18 cellular contexts compared by ENCODE assay signal in genomic region chr10:96846926-96847325, GRCh38. TPM values are rescaled to one million over a fixed set of nuclear protein-coding genes. Genes with fewer than 3 reads are reported as not detected.
DNase-seq lines count a peak whose midpoint lies in the region; ATAC-seq and TF ChIP-seq lines count a peak whose summit lies in the region.
"Had no signal": no experiment of that assay in that cellular context is flagged by ENCODE, and none has a peak within 500 bp of the region (broad histone marks: within the 10 kb centered on the region; RNA-seq: fewer than 3 reads in every experiment).

No MANE protein-coding gene starts in this region.

- H3K4ac ChIP-seq in H9 (ENCODE audit: low read depth, low read length) = no peak overlapping the region

- no peak overlapping the region for H3K14ac ChIP-seq in H9 (ENCODE audit: insufficient read depth, low read length)

- H3K4me1 ChIP-seq in H9 (ENCODE audit: insufficient read depth, low read length) (peaks cover 12% of the 10 kb centered on the region; the same call in 1 of the 2 replicates), esophagus squamous epithelium (peaks cover 0 to 84% (median 40%) of the 10 kb centered on the region in 3 donors), tibial artery (peaks cover 0 to 43% (median 17%) of the 10 kb centered on the region in 4 donors)
- H3K4me1 ChIP-seq: Peyer's patch had no signal

- ATAC-seq in GM21529 (IDR thresholded peaks at IDR 0.05; ENCODE audit: unreplicated experiment) = no peak
- ATAC-seq: HCT116, K562 had no signal

- H3K27ac Mint-ChIP-seq in H9 (peak overlapping the region; percentile 28 to 84 (median 59); a peak in 4 of 7 replicates), type B pancreatic cell (peak overlapping the region; percentile 34)

- peaks cover 43 to 44% of the 10 kb centered on the region in 2 experiments for H3K4me1 Mint-ChIP-seq in H9
- H3K4me1 Mint-ChIP-seq in type B pancreatic cell (ENCODE audit: unreplicated experiment) = peaks cover 25% of the 10 kb centered on the region

- H2AFZ ChIP-seq in H9 (ENCODE audit: low read length) = no peak overlapping the region

- peaks cover 2 to 10% (median 4%) of the 10 kb centered on the region in 3 experiments; a peak in 4 of 7 replicates for H3K36me3 Mint-ChIP-seq in H9 (ENCODE audit: insufficient read depth in 1 of 3, low read depth in 3 of 3)
- peaks cover 11% of the 10 kb centered on the region for H3K36me3 Mint-ChIP-seq in type B pancreatic cell

- H4K5ac ChIP-seq in H9 (ENCODE audit: insufficient read length, low read depth, low read length) = no peak overlapping the region

- H2BK12ac ChIP-seq in H9 (ENCODE audit: insufficient read length, low read depth, low read length) = no peak overlapping the region

- no peaks in the 10 kb centered on the region for H3K23me2 ChIP-seq in H9 (ENCODE audit: insufficient read length, low read depth, low read length, poor library complexity, severe bottlenecking)

- H2BK120ac ChIP-seq in H9 (ENCODE audit: low read depth, low read length, poor library complexity, severe bottlenecking) = no peak overlapping the region

- WGBS in H9 (ENCODE audit: extremely low coverage, insufficient read length, low lambda C conversion rate) = no CpG with 5 or more reads among the region's 5 CpGs
- 79 to 87% methylated on average over 5 of the region's 5 CpGs for WGBS in esophagus squamous epithelium, 2 donors

- H3K27ac ChIP-seq in H9 (ENCODE audit: insufficient read length, low read depth, low read length) (no peak overlapping the region), VCaP (peak overlapping the region; percentile 81), esophagus squamous epithelium (peak overlapping the region in 3 of 4 donors; percentile 34 to 72 (median 38)), tibial artery (no peak overlapping the region)
- H3K27ac ChIP-seq: Peyer's patch, SK-N-MC had no signal

- no peaks in the 10 kb centered on the region for H4K20me1 ChIP-seq in H9 (ENCODE audit: control insufficient read depth, insufficient read depth, insufficient read length)

- H3K27me3 Mint-ChIP-seq in H9 (ENCODE audit: low read depth) = no peaks in the 10 kb centered on the region
- no peaks in the 10 kb centered on the region for H3K27me3 Mint-ChIP-seq in type B pancreatic cell
- H3K27me3 Mint-ChIP-seq: CD8-positive, alpha-beta memory T cell had no signal

- TF ChIP-seq CTCF in H9 (conservative IDR thresholded peaks at IDR 0.05) (no peak), VCaP (conservative IDR thresholded peaks at IDR 0.05) (no peak), esophagus squamous epithelium (IDR thresholded peaks at IDR 0.05) (no peak), type B pancreatic cell (conservative IDR thresholded peaks at IDR 0.05) (no peak), tibial artery (IDR thresholded peaks at IDR 0.05) (no peak)

- H3K18ac ChIP-seq in H9 (ENCODE audit: insufficient read length, low read depth, low read length) = no peak overlapping the region

- no peak overlapping the region for H3K9ac ChIP-seq in H9 (ENCODE audit: extremely low read depth, insufficient read length, low read length)

- H3K9me3 ChIP-seq in H9 (ENCODE audit: control insufficient read depth, low read depth, low read length) (no peaks in the 10 kb centered on the region), esophagus squamous epithelium (no peaks in the 10 kb centered on the region), tibial artery (no peaks in the 10 kb centered on the region)
- H3K9me3 ChIP-seq: Peyer's patch had no signal

- DNase-seq in H9 (no peak), esophagus squamous epithelium (lab: John Stamatoyannopoulos, UW) (no peak), type B pancreatic cell (ENCODE audit: extremely low spot score, unreplicated experiment) (no peak), tibial artery (no peak)
- no peak for DNase-seq in activated CD8-positive, alpha-beta memory T cell treated with anti-CD3 and anti-CD28 coated beads, Interleukin-2, amount 50 U/mL, for 4 hours
- DNase-seq: ACHN; CD8-positive, alpha-beta memory T cell; DMS79 treated with DMSO at 0.1 percent for 48 hours; NCI-H1436; NCI-H2029 treated with DMSO at 0.1 percent for 48 hours; NCI-H524; Peyer's patch; Right ventricle myocardium superior had no signal

- intact Hi-C loops in esophagus squamous epithelium (cut with DNase I) = no loop called here
- intact Hi-C loops in tibial artery (cut with DNase I; ENCODE audit: low total_unique reads) = no loop called here

- no peak overlapping the region for H3T11ph ChIP-seq in H9 (ENCODE audit: low read length)

- no peaks in the 10 kb centered on the region for H3K9me3 Mint-ChIP-seq in H9
- no peaks in the 10 kb centered on the region for H3K9me3 Mint-ChIP-seq in type B pancreatic cell

- H2AK5ac ChIP-seq in H9 (ENCODE audit: insufficient read length, low read length) = no peak overlapping the region

- peaks cover 6% of the 10 kb centered on the region for H3K79me1 ChIP-seq in H9 (ENCODE audit: insufficient read depth, low read depth, low read length, poor library complexity, severe bottlenecking)

- no peak overlapping the region for H3K56ac ChIP-seq in H9 (ENCODE audit: insufficient read length, low read depth, low read length)

- H3K4me3 ChIP-seq in esophagus squamous epithelium = no peak overlapping the region
- H3K4me3 ChIP-seq in tibial artery = no peak overlapping the region
- H3K4me3 ChIP-seq: K562, Peyer's patch, SK-N-MC had no signal

- H2BK5ac ChIP-seq in H9 (ENCODE audit: insufficient read length, low read length) = no peak overlapping the region

- H3K27me3 ChIP-seq in H9 (ENCODE audit: insufficient read depth, low read length) = no peaks in the 10 kb centered on the region
- H3K27me3 ChIP-seq in esophagus squamous epithelium = no peaks in the 10 kb centered on the region
- no peaks in the 10 kb centered on the region for H3K27me3 ChIP-seq in tibial artery
- H3K27me3 ChIP-seq: Peyer's patch had no signal

- H2BK15ac ChIP-seq in H9 (ENCODE audit: low read depth, low read length) = no peak overlapping the region

- H3K4me3 Mint-ChIP-seq in H9 (no peak overlapping the region; a peak in 1 of 5 replicates), type B pancreatic cell (no peak overlapping the region)
- H3K4me3 Mint-ChIP-seq: CD8-positive, alpha-beta memory T cell had no signal

- no peak overlapping the region for H4K8ac ChIP-seq in H9 (replicated peaks; ENCODE audit: insufficient read length, low read depth, low read length)

- H3K4me2 ChIP-seq in H9 (ENCODE audit: insufficient read depth, insufficient read length, low read length) = no peak overlapping the region

- H3K79me2 ChIP-seq in H9 (ENCODE audit: insufficient read depth, low read length) = peaks cover 24% of the 10 kb centered on the region; the same call in 1 of the 2 replicates

- TF ChIP-seq POLR2A in esophagus squamous epithelium (IDR thresholded peaks at IDR 0.05) = no peak

- no peaks in the 10 kb centered on the region for H3K36me3 ChIP-seq in esophagus squamous epithelium
- no peaks in the 10 kb centered on the region for H3K36me3 ChIP-seq in tibial artery

- no peak overlapping the region for H2BK20ac ChIP-seq in H9 (ENCODE audit: low read depth, low read length, poor library complexity, severe bottlenecking)

- no peak overlapping the region for H4K91ac ChIP-seq in H9 (ENCODE audit: insufficient read length, low read depth, low read length)

- H3K23ac ChIP-seq in H9 (ENCODE audit: insufficient read length, low read depth, low read length) = no peak overlapping the region

RNA-seq across cellular contexts. Expression of gene LCOR, which starts 14.8 kb away (rescaled TPM):
- total RNA-seq in H9 (2021) (39.8 and 42.1 TPM in 2 replicates), esophagus squamous epithelium (100 to 1,000 TPM in 1 of 4 donors, 10 to 100 TPM in 3; 16.9 to 112 (median 30.4) TPM), type B pancreatic cell (ENCODE audit: low replicate concordance) (53.6 and 55.1 TPM in 2 replicates)

Comparison
In these comparisons a context has a peak if more than half of its experiments do, and no peak if none do; other contexts are left out.
1. H3K27ac ChIP-seq: peak in VCaP (single experiment) and esophagus squamous epithelium (3 of 4); none in H9 (single experiment) and tibial artery (0 of 2).